Comparison of ENCODE assay signal across 21 cellular contexts in the genomic region with DNA sequence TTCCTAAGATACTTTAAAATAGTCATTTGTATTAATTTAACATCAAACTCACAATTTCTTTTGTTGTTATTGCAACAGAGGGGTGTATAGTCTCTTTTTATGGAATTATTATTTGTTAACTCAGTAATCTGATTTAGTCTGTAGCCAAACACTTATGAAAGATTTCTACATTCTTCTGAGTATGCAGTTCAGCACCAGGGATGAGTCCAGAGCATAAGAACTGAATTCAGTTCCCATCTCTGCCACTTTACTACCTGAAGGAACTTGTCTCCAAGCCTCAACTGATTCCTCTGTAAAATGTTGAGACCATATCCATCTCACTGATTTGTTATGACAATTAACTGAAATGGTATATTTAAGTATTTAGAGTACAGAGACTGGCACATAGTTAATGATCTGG. TPM values are rescaled to one million over a fixed set of nuclear protein-coding genes. Genes with fewer than 3 reads are reported as not detected.
DNase-seq lines count a peak whose midpoint lies in the region; ATAC-seq, FAIRE-seq and TF ChIP-seq lines count a peak whose summit lies in the region.
"Had no signal": no experiment of that assay in that cellular context is flagged by ENCODE, and none has a peak within 500 bp of the region (broad histone marks: within the 10 kb centered on the region; RNA-seq: fewer than 3 reads in every experiment).

No MANE protein-coding gene starts in this region.

- no peak for DNase-seq in CD4-positive, CD25-positive, alpha-beta regulatory T cell
- DNase-seq in CD8-positive, alpha-beta T cell = no peak
- peak; percentile 45 for DNase-seq in adipocyte (ENCODE audit: low read depth)
- DNase-seq in naive thymus-derived CD4-positive, alpha-beta T cell = no peak
- no peak for DNase-seq in urothelium cell line (ENCODE audit: low spot score)
- DNase-seq in ascending aorta (ENCODE audit: low spot score in 2 of 2) = no peak
- DNase-seq in NCI-H128 (lab: John Stamatoyannopoulos, UW; ENCODE audit: unreplicated experiment) = no peak
- DNase-seq: ACHN; C1 segment of cervical spinal cord; COR-L47; H9; MM.1S; NCI-H1092; NCI-H146; NCI-H2029 treated with DMSO at 0.1 percent for 48 hours; NCI-H2171 treated with DMSO at 0.1 percent for 48 hours; NCI-H446 treated with DMSO at 0.1 percent for 48 hours; NCI-H69; NK-92 treated with Interleukin-12 subunit alpha and Interleukin-12 subunit beta, amount 100 ng/mL, for 24 hours; Peyer's patch had no signal

- no peaks in the 10 kb centered on the region for H3K9me3 Mint-ChIP-seq in CD4-positive, CD25-positive, alpha-beta regulatory T cell
- H3K9me3 Mint-ChIP-seq in CD8-positive, alpha-beta T cell = no peaks in the 10 kb centered on the region
- no peaks in the 10 kb centered on the region for H3K9me3 Mint-ChIP-seq in naive thymus-derived CD4-positive, alpha-beta T cell
- H3K9me3 Mint-ChIP-seq: H9 had no signal

- no peaks in the 10 kb centered on the region for H3K27me3 Mint-ChIP-seq in CD4-positive, CD25-positive, alpha-beta regulatory T cell
- H3K27me3 Mint-ChIP-seq in CD8-positive, alpha-beta T cell (ENCODE audit: low read depth) = no peaks in the 10 kb centered on the region
- H3K27me3 Mint-ChIP-seq in naive thymus-derived CD4-positive, alpha-beta T cell = no peaks in the 10 kb centered on the region

- POLR2A ChIA-PET in CD8-positive, alpha-beta T cell (lab: Charles Lee) = interaction anchor here (1.7 kb wide), 1 partner anchor 8 kb away, joined by 4 read pairs; no protein-coding TSS in a partner anchor
- POLR2A ChIA-PET in naive thymus-derived CD4-positive, alpha-beta T cell (lab: Charles Lee) = interaction anchor here (0.7 kb wide), 1 partner anchor 11 kb away, joined by 3 read pairs; no protein-coding TSS in a partner anchor

- H3K27me3 ChIP-seq in CD4-positive, CD25-positive, alpha-beta regulatory T cell (ENCODE audit: control insufficient read depth, insufficient read depth, low read length) = no peaks in the 10 kb centered on the region
- no peaks in the 10 kb centered on the region for H3K27me3 ChIP-seq in CD8-positive, alpha-beta T cell (ENCODE audit: insufficient read depth, low read length)
- no peaks in the 10 kb centered on the region for H3K27me3 ChIP-seq in adipocyte (replicated peaks; ENCODE audit: control insufficient read depth, insufficient read depth, low read length)
- no peaks in the 10 kb centered on the region for H3K27me3 ChIP-seq in naive thymus-derived CD4-positive, alpha-beta T cell (ENCODE audit: control insufficient read depth in 2 of 2, insufficient read depth in 2 of 2, low read length in 2 of 2)
- no peaks in the 10 kb centered on the region for H3K27me3 ChIP-seq in ascending aorta
- H3K27me3 ChIP-seq: Peyer's patch had no signal

- intact Hi-C loops in CD8-positive, alpha-beta T cell (cut with DNase I, micrococcal nuclease) = no loop called here
- intact Hi-C loops in naive thymus-derived CD4-positive, alpha-beta T cell (cut with micrococcal nuclease) = loop anchor here in 1 of 2 donors (5.0 kb wide), 1 partner anchor 43 kb away; a partner anchor contains a TSS
- intact Hi-C loops in ascending aorta (cut with DNase I) = no loop called here

- peaks cover 33% of the 10 kb centered on the region for H3K36me3 Mint-ChIP-seq in CD4-positive, CD25-positive, alpha-beta regulatory T cell
- H3K36me3 Mint-ChIP-seq in CD8-positive, alpha-beta T cell = peaks cover 66% of the 10 kb centered on the region
- peaks cover 12 to 33% (median 20%) of the 10 kb centered on the region in 5 donors for H3K36me3 Mint-ChIP-seq in naive thymus-derived CD4-positive, alpha-beta T cell

- no peak for ATAC-seq in CD4-positive, CD25-positive, alpha-beta regulatory T cell (ENCODE audit: low read depth in 2 of 2)
- no peak for ATAC-seq in CD8-positive, alpha-beta T cell
- ATAC-seq in naive thymus-derived CD4-positive, alpha-beta T cell = no peak

- no peak for FAIRE-seq in urothelium cell line (lab: Jason Lieb, UNC)
- FAIRE-seq: G401.6 had no signal

- H3K9me3 ChIP-seq in CD4-positive, CD25-positive, alpha-beta regulatory T cell (ENCODE audit: control insufficient read depth in 2 of 2, low read length in 2 of 2) = no peaks in the 10 kb centered on the region
- H3K9me3 ChIP-seq in CD8-positive, alpha-beta T cell (ENCODE audit: low read length) = no peaks in the 10 kb centered on the region
- H3K9me3 ChIP-seq in adipocyte (ENCODE audit: control insufficient read depth, low read length) = no peaks in the 10 kb centered on the region
- H3K9me3 ChIP-seq in naive thymus-derived CD4-positive, alpha-beta T cell (ENCODE audit: control insufficient read depth in 2 of 3, low read length in 3 of 3) = no peaks in the 10 kb centered on the region
- H3K9me3 ChIP-seq in ascending aorta = no peaks in the 10 kb centered on the region
- H3K9me3 ChIP-seq: Peyer's patch had no signal

- peaks cover 32% of the 10 kb centered on the region for H3K36me3 ChIP-seq in CD4-positive, CD25-positive, alpha-beta regulatory T cell (ENCODE audit: control insufficient read depth, insufficient read depth, low read length)
- peaks cover 3% of the 10 kb centered on the region for H3K36me3 ChIP-seq in CD8-positive, alpha-beta T cell (ENCODE audit: insufficient read depth, low read length)
- peaks cover 94% of the 10 kb centered on the region for H3K36me3 ChIP-seq in adipocyte (ENCODE audit: control insufficient read depth, insufficient read depth, low read length, severe bottlenecking)
- H3K36me3 ChIP-seq in naive thymus-derived CD4-positive, alpha-beta T cell (ENCODE audit: control insufficient read depth in 2 of 3, insufficient read depth in 3 of 3, low read length in 3 of 3) = peaks cover 0 to 8% (median 6%) of the 10 kb centered on the region in 3 experiments
- H3K36me3 ChIP-seq in ascending aorta = peaks cover 60 to 72% of the 10 kb centered on the region in 2 donors

- no peak overlapping the region for H3K4me3 Mint-ChIP-seq in CD4-positive, CD25-positive, alpha-beta regulatory T cell
- no peak overlapping the region for H3K4me3 Mint-ChIP-seq in CD8-positive, alpha-beta T cell
- peak overlapping the region in 2 of 10 donors; percentile 37 to 53 for H3K4me3 Mint-ChIP-seq in naive thymus-derived CD4-positive, alpha-beta T cell
- H3K4me3 Mint-ChIP-seq: H9 had no signal

- no peak for TF ChIP-seq CTCF in CD8-positive, alpha-beta T cell (IDR thresholded peaks at IDR 0.05)
- no peak for TF ChIP-seq CTCF in ascending aorta (IDR thresholded peaks at IDR 0.05)

- peak overlapping the region in 2 of 3 donors; percentile 38 to 43 for H3K27ac Mint-ChIP-seq in CD4-positive, CD25-positive, alpha-beta regulatory T cell
- H3K27ac Mint-ChIP-seq in CD8-positive, alpha-beta T cell = peak overlapping the region; percentile 60
- peak overlapping the region in 6 of 9 donors; percentile 32 to 89 (median 74) for H3K27ac Mint-ChIP-seq in naive thymus-derived CD4-positive, alpha-beta T cell
- H3K27ac Mint-ChIP-seq: H9 had no signal

- H3K4me3 ChIP-seq in CD4-positive, CD25-positive, alpha-beta regulatory T cell (ENCODE audit: low read depth, low read length) = no peak overlapping the region
- no peak overlapping the region for H3K4me3 ChIP-seq in CD8-positive, alpha-beta T cell (ENCODE audit: low read depth, low read length)
- H3K4me3 ChIP-seq in adipocyte (ENCODE audit: low read length) (no peak overlapping the region), ascending aorta (no peak overlapping the region)
- H3K4me3 ChIP-seq in naive thymus-derived CD4-positive, alpha-beta T cell (ENCODE audit: low read length) = no peak overlapping the region
- H3K4me3 ChIP-seq: Peyer's patch had no signal

- CTCF ChIA-PET in CD8-positive, alpha-beta T cell (lab: Charles Lee) = interaction anchor here (1.1 kb wide), 1 partner anchor 15 kb away, joined by 3 read pairs; no protein-coding TSS in a partner anchor
- CTCF ChIA-PET in naive thymus-derived CD4-positive, alpha-beta T cell (lab: Charles Lee) = interaction anchor here (1.0 kb wide), 1 partner anchor 11 kb away, joined by 4 read pairs; no protein-coding TSS in a partner anchor

- peaks cover 14 to 23% (median 20%) of the 10 kb centered on the region in 4 donors for H3K4me1 Mint-ChIP-seq in CD4-positive, CD25-positive, alpha-beta regulatory T cell
- H3K4me1 Mint-ChIP-seq in CD8-positive, alpha-beta T cell (ENCODE audit: low read depth) = peaks cover 17% of the 10 kb centered on the region
- peaks cover 0 to 26% (median 17%) of the 10 kb centered on the region in 7 donors for H3K4me1 Mint-ChIP-seq in naive thymus-derived CD4-positive, alpha-beta T cell
- H3K4me1 Mint-ChIP-seq: H9 had no signal

- no peak overlapping the region for H3K27ac ChIP-seq in CD4-positive, CD25-positive, alpha-beta regulatory T cell (ENCODE audit: insufficient read depth, low read length, poor library complexity, severe bottlenecking)
- no peak overlapping the region for H3K27ac ChIP-seq in CD8-positive, alpha-beta T cell (ENCODE audit: low read depth, low read length)
- H3K27ac ChIP-seq in naive thymus-derived CD4-positive, alpha-beta T cell (ENCODE audit: low read depth, low read length) = no peak overlapping the region
- no peak overlapping the region for H3K27ac ChIP-seq in ascending aorta
- H3K27ac ChIP-seq: Peyer's patch had no signal

- H3K4me1 ChIP-seq in CD4-positive, CD25-positive, alpha-beta regulatory T cell (ENCODE audit: control insufficient read depth, insufficient read depth, low read length, poor library complexity, severe bottlenecking) = peaks cover 5% of the 10 kb centered on the region
- H3K4me1 ChIP-seq in CD8-positive, alpha-beta T cell (ENCODE audit: insufficient read depth, low read length) = peaks cover 9% of the 10 kb centered on the region
- peaks cover 17% of the 10 kb centered on the region for H3K4me1 ChIP-seq in adipocyte (ENCODE audit: control insufficient read depth, insufficient read depth, low read length)
- H3K4me1 ChIP-seq in naive thymus-derived CD4-positive, alpha-beta T cell (ENCODE audit: control insufficient read depth in 2 of 2, insufficient read depth in 2 of 2, low read length in 2 of 2) = peaks cover 0 to 13% of the 10 kb centered on the region in 2 donors
- no peaks in the 10 kb centered on the region for H3K4me1 ChIP-seq in ascending aorta
- H3K4me1 ChIP-seq: Peyer's patch had no signal

- no peak overlapping the region for H3K9ac ChIP-seq in adipocyte (ENCODE audit: low read length)

RNA-seq across cellular contexts. Expression of a gene that starts 45.5 kb away (rescaled TPM):
- 52.3 TPM for total RNA-seq in CD4-positive, CD25-positive, alpha-beta regulatory T cell
- polyA plus RNA-seq in CD4-positive, CD25-positive, alpha-beta regulatory T cell = 10 to 100 TPM; 36.4 to 46.9 (median 40.1) TPM
- 10 to 100 TPM; 68.8 to 70.2 TPM for total RNA-seq in CD8-positive, alpha-beta T cell
- 10 to 100 TPM; 46.9 to 64.8 (median 48.7) TPM for total RNA-seq in naive thymus-derived CD4-positive, alpha-beta T cell
- polyA plus RNA-seq in naive thymus-derived CD4-positive, alpha-beta T cell = 10 to 100 TPM; 32.7 to 40.9 TPM
- total RNA-seq in ascending aorta = 2.4 TPM

Comparison
In these comparisons a context has a peak if more than half of its experiments do, and no peak if none do; other contexts are left out.
1. RNA of a gene that starts 45.5 kb away (total RNA-seq): 68.8 to 70.2 TPM in CD8-positive, alpha-beta T cell, 52.3 TPM in CD4-positive, CD25-positive, alpha-beta regulatory T cell (single experiment) and 46.9 to 64.8 TPM in naive thymus-derived CD4-positive, alpha-beta T cell; 2.4 TPM in ascending aorta (single experiment); every median in the first group is over 10 times any median in the second.
2. Peak in every context shown above with its lines, with median percentiles within 50 percentile points of each other: H3K27ac Mint-ChIP-seq.